Comparison of ENCODE assay signal across 8 cellular contexts in genomic region chr15:98853161-98853560, GRCh38.
DNase-seq lines count a peak whose midpoint lies in the region; ATAC-seq and TF ChIP-seq lines count a peak whose summit lies in the region.

No MANE protein-coding gene starts in this region.

- intact Hi-C loops in HCT116 (cut with micrococcal nuclease), result loop anchor here (1.0 kb wide), 2 partner anchors 205 to 209 kb away; partner anchors contain the start of gene IGF1R

- peak overlapping the region; percentile 94 for H3K4me3 Mint-ChIP-seq in T-helper 1 cell treated with Interleukin-12 subunit alpha and Interleukin-12 subunit beta and Interleukin-4 antibody, amounts not matched to agents 30 μg/mL and 1 μg/mL, for 36 hours

- peaks cover 37% of the 10 kb centered on the region for H3K4me1 Mint-ChIP-seq in T-helper 1 cell treated with Interleukin-12 subunit alpha and Interleukin-12 subunit beta and Interleukin-4 antibody, amounts not matched to agents 30 μg/mL and 1 μg/mL, for 36 hours (ENCODE audit: low read depth)

- H3K79me2 ChIP-seq in HCT116 (ENCODE audit: insufficient read depth, low read length) (no peaks in the 10 kb centered on the region), hepatocyte (peaks cover 80% of the 10 kb centered on the region)

- H4K20me1 ChIP-seq in HCT116 (ENCODE audit: insufficient read depth), result no peaks in the 10 kb centered on the region
- H4K20me1 ChIP-seq in hepatocyte (ENCODE audit: insufficient read depth, poor library complexity, severe bottlenecking), result peaks cover 13% of the 10 kb centered on the region

- H3K4me1 ChIP-seq in HCT116 (ENCODE audit: control insufficient read depth in 1 of 2, insufficient read depth in 2 of 2, low read length in 2 of 2), result peaks cover 25 to 36% of the 10 kb centered on the region in 2 experiments
- H3K4me1 ChIP-seq in hepatocyte (ENCODE audit: insufficient read depth), result peaks cover 51% of the 10 kb centered on the region
- H3K4me1 ChIP-seq in rectal smooth muscle tissue (ENCODE audit: control insufficient read depth, insufficient read depth, low read length), result peaks cover 45% of the 10 kb centered on the region

- H3K4me2 ChIP-seq in HCT116 (ENCODE audit: low read length) (peak overlapping the region; percentile 97), hepatocyte (peak overlapping the region; percentile 92)

- no peaks in the 10 kb centered on the region for H3K36me3 Mint-ChIP-seq in T-helper 1 cell treated with Interleukin-12 subunit alpha and Interleukin-12 subunit beta and Interleukin-4 antibody, amounts not matched to agents 30 μg/mL and 1 μg/mL, for 36 hours (ENCODE audit: low read depth)

- H3K9ac ChIP-seq in HCT116 (ENCODE audit: low read length) (peak overlapping the region; percentile 48), rectal smooth muscle tissue (ENCODE audit: low read length) (no peak overlapping the region)

- WGBS in hepatocyte (ENCODE audit: low lambda C conversion rate, missing lambda C conversion rate), result 0% methylated on average over 8 of the region's 8 CpGs

- no peaks in the 10 kb centered on the region for H3K9me3 Mint-ChIP-seq in T-helper 1 cell treated with Interleukin-12 subunit alpha and Interleukin-12 subunit beta and Interleukin-4 antibody, amounts not matched to agents 30 μg/mL and 1 μg/mL, for 36 hours

- TF ChIP-seq CTCF in HCT116 (IDR thresholded peaks at IDR 0.05 in 2 of 3, conservative IDR thresholded peaks at IDR 0.05 in 1 of 3; ENCODE audit: borderline replicate concordance in 1 of 3, insufficient read depth in 1 of 3, low read depth in 2 of 3, low read length in 2 of 3) (no peak), hepatocyte (IDR thresholded peaks at IDR 0.05; ENCODE audit: poor library complexity) (no peak)

- peak; percentile 86 for DNase-seq in DMS 273 (lab: John Stamatoyannopoulos, UW; ENCODE audit: unreplicated experiment)
- DNase-seq in HCT116 (ENCODE audit: low read depth, low spot score), result peak; percentile 81
- peak; percentile 47 for DNase-seq in NCI-H1694 (lab: John Stamatoyannopoulos, UW)
- DNase-seq in astrocyte of the hippocampus (ENCODE audit: low read depth, low spot score), result peak; percentile 95
- peak; percentile 84 for DNase-seq in hepatocyte (ENCODE audit: low spot score)

- TF ChIP-seq RAD21 in HCT116 (IDR thresholded peaks at IDR 0.05; ENCODE audit: low read depth), result no peak

- RAD21 ChIA-PET in HCT116 (lab: Charles Lee; ENCODE audit: low non-redundant PET in 1 of 2, low total read pairs in 2 of 2, uncharacterized antibody in 2 of 2, unreplicated experiment in 2 of 2), result no interaction called here

- no peaks in the 10 kb centered on the region for H3K27me3 Mint-ChIP-seq in T-helper 1 cell treated with Interleukin-12 subunit alpha and Interleukin-12 subunit beta and Interleukin-4 antibody, amounts not matched to agents 30 μg/mL and 1 μg/mL, for 36 hours (ENCODE audit: low read depth)

- no TSS peak for BruUV-seq in HCT116 (replicated peaks; lab: Mats Ljungman, UMichigan)

- peak overlapping the region; percentile 24 for H2AFZ ChIP-seq in HCT116 (ENCODE audit: low read depth, low read length, poor library complexity, severe bottlenecking)
- H2AFZ ChIP-seq in hepatocyte, result peak overlapping the region; percentile 5

- H3K27me3 ChIP-seq in HCT116 (ENCODE audit: insufficient read depth, low read length) (no peaks in the 10 kb centered on the region), hepatocyte (no peaks in the 10 kb centered on the region), rectal smooth muscle tissue (ENCODE audit: control insufficient read depth, insufficient read depth, low read length) (no peaks in the 10 kb centered on the region)

- H3K9me2 ChIP-seq in HCT116 (ENCODE audit: insufficient read depth) (no peaks in the 10 kb centered on the region), hepatocyte (replicated peaks; ENCODE audit: insufficient read depth) (no peaks in the 10 kb centered on the region)

- TF ChIP-seq POLR2A in HCT116 (IDR thresholded peaks at IDR 0.05; ENCODE audit: borderline replicate concordance, extremely low read depth, insufficient read depth, insufficient read length), result no peak

- ATAC-seq in HCT116, result peak; percentile 73
- no peak for ATAC-seq in HG02571 (IDR thresholded peaks at IDR 0.05; ENCODE audit: unreplicated experiment)

- H3K9me3 ChIP-seq in HCT116 (ENCODE audit: control insufficient read depth in 1 of 2, insufficient read depth in 1 of 2, low read depth in 1 of 2, low read length in 2 of 2), result no peaks in the 10 kb centered on the region
- H3K9me3 ChIP-seq in hepatocyte (ENCODE audit: low read depth), result no peaks in the 10 kb centered on the region

- H3K4me3 ChIP-seq in HCT116 (replicated peaks in 1 of 2; ENCODE audit: low read depth in 1 of 2, low read length in 2 of 2) (peak overlapping the region; percentile 55 to 68), hepatocyte (peak overlapping the region; percentile 41), rectal smooth muscle tissue (ENCODE audit: low read length) (peak overlapping the region; percentile 81)

- POLR2A ChIA-PET in HCT116 (lab: Charles Lee), result no interaction called here

- CTCF ChIA-PET in HCT116 (lab: Charles Lee), result interaction anchor here (0.6 kb wide), 1 partner anchor 151 kb away, joined by 4 read pairs; no protein-coding TSS in a partner anchor

- no peaks in the 10 kb centered on the region for H3K36me3 ChIP-seq in HCT116 (ENCODE audit: control insufficient read depth in 1 of 2, insufficient read depth in 2 of 2, low read length in 2 of 2)
- H3K36me3 ChIP-seq in hepatocyte (replicated peaks; ENCODE audit: insufficient read depth, low read depth), result no peaks in the 10 kb centered on the region
- no peaks in the 10 kb centered on the region for H3K36me3 ChIP-seq in rectal smooth muscle tissue (ENCODE audit: control insufficient read depth, insufficient read depth, low read length)

- H3K27ac Mint-ChIP-seq in T-helper 1 cell treated with Interleukin-12 subunit alpha and Interleukin-12 subunit beta and Interleukin-4 antibody, amounts not matched to agents 30 μg/mL and 1 μg/mL, for 36 hours, result peak overlapping the region; percentile 93

- H3K27ac ChIP-seq in HCT116 (ENCODE audit: low read depth, low read length) (peak overlapping the region; percentile 48; the same call in 1 of the 2 replicates), hepatocyte (peak overlapping the region; percentile 89), rectal smooth muscle tissue (ENCODE audit: low read depth, low read length) (peak overlapping the region; percentile 86)

TF ChIP-seq in HCT116, 20 proteins besides CTCF, POLR2A, EP300 and RAD21:
- TF ChIP-seq ZFX (IDR thresholded peaks at IDR 0.05), result no peak
- no peak for TF ChIP-seq ZBTB33 (IDR thresholded peaks at IDR 0.05; ENCODE audit: extremely low read depth, insufficient replicate concordance, low read length)
- TF ChIP-seq ELF1 (IDR thresholded peaks at IDR 0.05; ENCODE audit: borderline replicate concordance, low read depth), result 0 out of 2 replicates have a peak, but pooled peaks have one; percentile 35
- TF ChIP-seq EGR1 (IDR thresholded peaks at IDR 0.05; ENCODE audit: low read depth), result no peak
- TF ChIP-seq MAX (IDR thresholded peaks at IDR 0.05), result peak; percentile 68
- no peak for TF ChIP-seq ATF3 (IDR thresholded peaks at IDR 0.05)
- no peak for TF ChIP-seq SRF (IDR thresholded peaks at IDR 0.05; ENCODE audit: low read depth)
- TF ChIP-seq YY1 (IDR thresholded peaks at IDR 0.05; ENCODE audit: extremely low read depth, insufficient replicate concordance, low read depth, low read length), result peak; percentile 52
- no peak for TF ChIP-seq EZH2 (IDR thresholded peaks at IDR 0.05)
- peak; percentile 43; the same call in 1 of the 2 replicates for TF ChIP-seq JUND (IDR thresholded peaks at IDR 0.05)
- TF ChIP-seq SIN3A (IDR thresholded peaks at IDR 0.05; ENCODE audit: low read depth), result no peak
- TF ChIP-seq SP1 (IDR thresholded peaks at IDR 0.05; ENCODE audit: low read depth), result peak; percentile 95
- TF ChIP-seq CBX3 (IDR thresholded peaks at IDR 0.05; ENCODE audit: low read depth), result 0 out of 2 replicates have a peak, but pooled peaks have one; percentile 37
- 0 out of 2 replicates have a peak, but pooled peaks have one; percentile 26 for TF ChIP-seq POLR2AphosphoS5 (IDR thresholded peaks at IDR 0.05; ENCODE audit: low read depth, low read length)
